Comparison of ENCODE assay signal across 8 cellular contexts in genomic region chr9:136843159-136843800, GRCh38. TPM values are rescaled to one million over a fixed set of nuclear protein-coding genes. Genes with fewer than 3 reads are reported as not detected.
DNase-seq lines count a peak whose midpoint lies in the region; ATAC-seq and TF ChIP-seq lines count a peak whose summit lies in the region.
"Not testable (repeated sequence)": the region's sequence is repeated elsewhere in the genome, so short reads cannot be mapped to it uniquely, and the experiment has no call there.

No MANE protein-coding gene starts in this region.

- not testable (repeated sequence) for H3F3A ChIP-seq in neural cell (ENCODE audit: insufficient read depth, low read length, poor library complexity, severe bottlenecking)

- H3K27ac Mint-ChIP-seq in stimulated activated naive B cell treated with anti-CD40 and anti-IgM and Interleukin-4, amounts not matched to agents 10 μg/mL and 1 μg/mL and 100 μg/mL, for 72 hours, result peak overlapping the region; percentile 87

- H3K9me2 ChIP-seq in neural cell (ENCODE audit: insufficient read depth, low read length), result not testable (repeated sequence)

- peak overlapping the region; percentile 54 for H3K4me3 Mint-ChIP-seq in activated T-cell treated with anti-CD3 and anti-CD28 coated beads, Interleukin-2, amount 50 U/mL, for 4 hours
- H3K4me3 Mint-ChIP-seq in stimulated activated naive B cell treated with anti-CD40 and anti-IgM and Interleukin-4, amounts not matched to agents 10 μg/mL and 1 μg/mL and 100 μg/mL, for 72 hours, result peak overlapping the region; percentile 57 to 63

- peaks cover 16% of the 10 kb centered on the region for H3K27me3 Mint-ChIP-seq in activated T-cell treated with anti-CD3 and anti-CD28 coated beads, Interleukin-2, amount 50 U/mL, for 4 hours (ENCODE audit: low read depth)
- H3K27me3 Mint-ChIP-seq in stimulated activated naive B cell treated with anti-CD40 and anti-IgM and Interleukin-4, amounts not matched to agents 10 μg/mL and 1 μg/mL and 100 μg/mL, for 72 hours, result peaks cover 11 to 30% of the 10 kb centered on the region in 2 donors

- CTCF ChIA-PET in HEK293 (lab: Yijun Ruan, JAX), result interaction anchor here (0.6 to 3.6 kb wide), 26 partner anchors 11 to 1406 kb away, joined by 3 to 27 read pairs (median 4); partner anchors contain the start of gene LCN15

- TF ChIP-seq CTCF in C4-2B (conservative IDR thresholded peaks at IDR 0.05); HEK293 (tag by site-specific recombination; IDR thresholded peaks at IDR 0.05); neural cell (IDR thresholded peaks at IDR 0.05; ENCODE audit: poor library complexity, severe bottlenecking): not testable (repeated sequence)

- H3K4me3 ChIP-seq in HEK293 (ENCODE audit: low read depth, low read length), result not testable (repeated sequence)
- peak overlapping the region; percentile 76 for H3K4me3 ChIP-seq in neural cell (ENCODE audit: low read length)

- DNase-seq in RPMI8226 (peak; percentile 40), caudate nucleus (lab: John Stamatoyannopoulos, UW) (peak in 25 of 61 donors; percentile 10 to 65 (median 32))
- not testable (repeated sequence) for DNase-seq in activated T-cell treated with anti-CD3 and anti-CD28 coated beads, Interleukin-2, amount 50 U/mL, for 4 hours; left ventricle myocardium superior; stimulated activated naive B cell treated with anti-CD40 and anti-IgM and Interleukin-4, amounts not matched to agents 10 μg/mL and 1 μg/mL and 100 μg/mL, for 72 hours

- peaks cover 22% of the 10 kb centered on the region for H3K4me1 Mint-ChIP-seq in activated T-cell treated with anti-CD3 and anti-CD28 coated beads, Interleukin-2, amount 50 U/mL, for 4 hours (ENCODE audit: low read depth)
- peaks cover 30 to 37% of the 10 kb centered on the region in 2 donors for H3K4me1 Mint-ChIP-seq in stimulated activated naive B cell treated with anti-CD40 and anti-IgM and Interleukin-4, amounts not matched to agents 10 μg/mL and 1 μg/mL and 100 μg/mL, for 72 hours

- TF ChIP-seq EP300 in neural cell (conservative IDR thresholded peaks at IDR 0.05; ENCODE audit: poor library complexity, severe bottlenecking), result not testable (repeated sequence)

- not testable (repeated sequence) for H2AFZ ChIP-seq in neural cell (ENCODE audit: low read depth, low read length)

- H3K36me3 Mint-ChIP-seq in activated T-cell treated with anti-CD3 and anti-CD28 coated beads, Interleukin-2, amount 50 U/mL, for 4 hours (ENCODE audit: insufficient read depth), result not testable (repeated sequence)
- peaks cover 31 to 33% of the 10 kb centered on the region in 2 donors for H3K36me3 Mint-ChIP-seq in stimulated activated naive B cell treated with anti-CD40 and anti-IgM and Interleukin-4, amounts not matched to agents 10 μg/mL and 1 μg/mL and 100 μg/mL, for 72 hours

- not testable (repeated sequence) for H3K79me2 ChIP-seq in neural cell (replicated peaks; ENCODE audit: insufficient read depth, low read length)

- H3K27me3 ChIP-seq in neural cell (ENCODE audit: insufficient read depth, low read depth, low read length), result not testable (repeated sequence)

- H3K4me2 ChIP-seq in neural cell (ENCODE audit: low read length), result not testable (repeated sequence)

- TF ChIP-seq RAD21 in neural cell (conservative IDR thresholded peaks at IDR 0.05), result not testable (repeated sequence)

- H3K27ac ChIP-seq in C4-2B (peak overlapping the region; percentile 78), caudate nucleus (ENCODE audit: low read depth, low read length) (peak overlapping the region; percentile 58)
- H3K27ac ChIP-seq in HEK293 (ENCODE audit: extremely low read depth, low read depth, low read length); neural cell (ENCODE audit: low read length): not testable (repeated sequence)

- intact Hi-C loops in left ventricle myocardium superior (cut with micrococcal nuclease), result not testable (repeated sequence)

- H3K9me3 ChIP-seq in HEK293 (ENCODE audit: control insufficient read depth, insufficient read depth, low read depth, low read length); neural cell (ENCODE audit: low read length): not testable (repeated sequence)

- not testable (repeated sequence) for H3K4me1 ChIP-seq in HEK293 (ENCODE audit: control insufficient read depth, insufficient read depth, low read length)

- ATAC-seq in activated T-cell treated with anti-CD3 and anti-CD28 coated beads, Interleukin-2, amount 50 U/mL, for 4 hours, result peak in 1 of 2 donors; percentile 4
- peak; percentile 2 for ATAC-seq in left ventricle myocardium superior
- ATAC-seq in stimulated activated naive B cell treated with anti-CD40 and anti-IgM and Interleukin-4, amounts not matched to agents 10 μg/mL and 1 μg/mL and 100 μg/mL, for 72 hours (replicated peaks), result peak in 1 of 2 donors; percentile 5

- POLR2A ChIA-PET in HEK293 (lab: Yijun Ruan, JAX), result interaction anchor here (0.6 to 3.7 kb wide), 5 partner anchors 36 to 59 kb away, joined by 3 to 17 read pairs (median 10); partner anchors contain the start of genes RABL6 and TRAF2

- H4K20me1 ChIP-seq in neural cell (ENCODE audit: insufficient read depth), result not testable (repeated sequence)

- H3K9ac ChIP-seq in neural cell (ENCODE audit: low read length), result peak overlapping the region; percentile 52

- H3K36me3 ChIP-seq in HEK293 (ENCODE audit: control insufficient read depth in 2 of 2, insufficient read depth in 1 of 2, low read length in 2 of 2), result peaks cover 0 to 25% of the 10 kb centered on the region in 2 experiments; a peak in 1 of 3 replicates
- H3K36me3 ChIP-seq in neural cell (ENCODE audit: insufficient read depth, low read length), result not testable (repeated sequence)

- H3K9me3 Mint-ChIP-seq in activated T-cell treated with anti-CD3 and anti-CD28 coated beads, Interleukin-2, amount 50 U/mL, for 4 hours; stimulated activated naive B cell treated with anti-CD40 and anti-IgM and Interleukin-4, amounts not matched to agents 10 μg/mL and 1 μg/mL and 100 μg/mL, for 72 hours: not testable (repeated sequence)

TF ChIP-seq in HEK293, 187 proteins besides CTCF, POLR2A, EP300 and RAD21:
- TF ChIP-seq GLIS2 (tag by site-specific recombination; IDR thresholded peaks at IDR 0.05), result peak; percentile 62
- peak; percentile 13; the same call in 1 of the 2 replicates for TF ChIP-seq KLF8 (tag by site-specific recombination; IDR thresholded peaks at IDR 0.05)
- peak; percentile 79 for TF ChIP-seq GLIS1 (tag by site-specific recombination; IDR thresholded peaks at IDR 0.05)
- TF ChIP-seq ZNF335 (tag by site-specific recombination; conservative IDR thresholded peaks at IDR 0.05), result 0 out of 2 replicates have a peak, but pooled peaks have one; percentile 19
TF ChIP-seq in HEK293: peak in this region for 4; not testable (repeated sequence) for 183.

RNA-seq across cellular contexts. Expression of gene AJM1, which starts 1.0 kb away (rescaled TPM):
- 1 to 10 TPM; 1.5 to 2.2 (median 1.7) TPM for total RNA-seq in activated T-cell treated with anti-CD3 and anti-CD28 coated beads, Interleukin-2, amount 50 U/mL, for 4 hours
- total RNA-seq in left ventricle myocardium superior, result 9.1 TPM
- 1.5 TPM in 2 replicates for polyA plus RNA-seq in neural cell
- polyA minus RNA-seq in neural cell, result 2.2 TPM in 2 replicates

RNA-seq across cellular contexts. Expression of gene PHPT1, which starts 5.9 kb away (rescaled TPM):
- total RNA-seq in activated T-cell treated with anti-CD3 and anti-CD28 coated beads, Interleukin-2, amount 50 U/mL, for 4 hours, result 100 to 1,000 TPM; 112 to 120 (median 119) TPM
- total RNA-seq in left ventricle myocardium superior, result 357 TPM
- 279 and 293 TPM in 2 replicates for polyA plus RNA-seq in neural cell
- polyA minus RNA-seq in neural cell, result 73.4 and 85.2 TPM in 2 replicates

RNA-seq across cellular contexts. Expression of gene MAMDC4, which starts 8.9 kb away (rescaled TPM):
- total RNA-seq in activated T-cell treated with anti-CD3 and anti-CD28 coated beads, Interleukin-2, amount 50 U/mL, for 4 hours, result 10 to 100 TPM; 10.7 to 13.9 (median 11.0) TPM
- total RNA-seq in left ventricle myocardium superior, result 12.9 TPM
- 13.1 and 23.6 TPM in 2 replicates for polyA plus RNA-seq in neural cell
- 3.9 and 6.1 TPM in 2 replicates for polyA minus RNA-seq in neural cell

RNA-seq across cellular contexts. Expression of gene EDF1, which starts 22.8 kb away (rescaled TPM):
- total RNA-seq in activated T-cell treated with anti-CD3 and anti-CD28 coated beads, Interleukin-2, amount 50 U/mL, for 4 hours, result 100 to 1,000 TPM; 330 to 366 (median 351) TPM
- 354 TPM for total RNA-seq in left ventricle myocardium superior
- 613 and 677 TPM in 2 replicates for polyA plus RNA-seq in neural cell
- 155 and 194 TPM in 2 replicates for polyA minus RNA-seq in neural cell

RNA-seq across cellular contexts. Expression of gene RABL6, which starts 35.5 kb away (rescaled TPM):
- total RNA-seq in activated T-cell treated with anti-CD3 and anti-CD28 coated beads, Interleukin-2, amount 50 U/mL, for 4 hours, result 100 to 1,000 TPM in 2 of 3 donors, 10 to 100 TPM in 1; 90.6 to 103 (median 100) TPM
- 73.0 TPM for total RNA-seq in left ventricle myocardium superior
- polyA plus RNA-seq in neural cell, result 46.4 and 58.8 TPM in 2 replicates
- 82.0 and 87.6 TPM in 2 replicates for polyA minus RNA-seq in neural cell
